ENCODE assay signal across 10 cellular contexts in the genomic region with DNA sequence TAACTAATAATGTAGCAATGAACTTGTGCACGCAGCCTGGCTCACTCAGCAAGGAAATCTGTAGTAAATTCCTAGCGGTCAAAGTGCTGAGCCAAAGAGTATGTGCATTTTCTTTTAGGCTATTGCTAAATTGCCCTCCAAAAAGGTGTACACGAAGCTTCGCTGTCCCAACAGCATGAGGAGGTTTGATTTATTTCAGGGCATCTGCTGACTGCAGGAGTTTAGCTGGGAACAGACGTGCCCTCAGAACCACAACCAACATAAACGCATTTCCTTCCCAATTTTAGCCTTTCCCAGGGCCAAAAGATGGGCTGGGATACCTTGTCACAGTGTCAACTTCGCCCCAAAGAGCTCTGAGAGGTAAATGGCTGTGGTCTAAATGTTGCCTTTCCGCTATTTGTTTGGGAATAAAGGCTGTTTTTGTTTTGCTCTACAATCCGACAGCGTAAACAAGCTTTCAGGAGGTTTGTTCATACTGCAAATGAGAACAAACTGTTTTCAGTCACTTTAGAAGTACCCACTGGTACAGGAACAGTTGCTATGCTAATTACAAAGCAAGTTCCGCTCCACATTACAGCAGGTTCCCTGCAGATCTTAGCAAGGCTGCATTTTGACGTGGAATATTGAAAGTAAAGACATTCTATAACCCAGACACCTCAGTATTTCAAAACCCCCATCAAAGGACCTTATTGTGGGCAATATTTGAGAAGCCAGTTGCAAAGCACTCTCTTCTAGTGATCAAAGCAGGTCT. TPM values are rescaled to one million over a fixed set of nuclear protein-coding genes. Genes with fewer than 3 reads are reported as not detected.
A peak's percentile ranks its signal among the peaks of the same experiment; 100 is the strongest.
DNase-seq lines count a peak whose midpoint lies in the region; ATAC-seq and TF ChIP-seq lines count a peak whose summit lies in the region.
"Had no signal": no experiment of that assay in that cellular context is flagged by ENCODE, and none has a peak within 500 bp of the region (broad histone marks: within the 10 kb centered on the region; RNA-seq: fewer than 3 reads in every experiment).

No MANE protein-coding gene starts in this region.

- intact Hi-C loops in right cardiac atrium (cut with DNase I): no loop called here
- intact Hi-C loops in Right ventricle myocardium superior (cut with DNase I): no loop called here
- intact Hi-C loops in vagina (cut with DNase I): no loop called here

- H3K9me3 ChIP-seq in right cardiac atrium (ENCODE audit: control insufficient read depth, low read length) (no peaks in the 10 kb centered on the region), adipocyte (ENCODE audit: control insufficient read depth, low read length) (no peaks in the 10 kb centered on the region), vagina (no peaks in the 10 kb centered on the region)

- peak overlapping the region; percentile 76 to 94 (median 85) for H3K27ac Mint-ChIP-seq in naive B cell

- H3K4me1 Mint-ChIP-seq in naive B cell: peaks cover 55 to 82% (median 73%) of the 10 kb centered on the region in 3 donors

- no peaks in the 10 kb centered on the region for H3K9me3 Mint-ChIP-seq in naive B cell

- ATAC-seq in right cardiac atrium (no peak), Right ventricle myocardium superior (ENCODE audit: poor library complexity) (no peak), naive B cell (ENCODE audit: low read depth in 2 of 2) (peak; percentile 46 to 53), GM18907 (IDR thresholded peaks at IDR 0.05; ENCODE audit: unreplicated experiment) (no peak)

- H3K4me3 Mint-ChIP-seq in naive B cell: peak overlapping the region in 7 of 8 donors; percentile 6 to 78 (median 59)

- no peaks in the 10 kb centered on the region for H3K27me3 Mint-ChIP-seq in naive B cell

- 76% methylated on average over 12 of the region's 12 CpGs for WGBS in right cardiac atrium

- no peak overlapping the region for H3K4me3 ChIP-seq in right cardiac atrium (ENCODE audit: low read length)
- no peak overlapping the region for H3K4me3 ChIP-seq in adipocyte (ENCODE audit: low read length)
- no peak overlapping the region for H3K4me3 ChIP-seq in vagina
- H3K4me3 ChIP-seq: coronary artery had no signal

- H3K27me3 ChIP-seq in right cardiac atrium (ENCODE audit: control insufficient read depth, insufficient read depth): no peaks in the 10 kb centered on the region
- H3K27me3 ChIP-seq in adipocyte (replicated peaks; ENCODE audit: control insufficient read depth, insufficient read depth, low read length): no peaks in the 10 kb centered on the region
- H3K27me3 ChIP-seq in vagina: no peaks in the 10 kb centered on the region

- DNase-seq in right cardiac atrium (peak in 2 of 3 donors; percentile 4 to 6), Right ventricle myocardium superior (no peak), adipocyte (ENCODE audit: low read depth) (peak; percentile 29), naive B cell (no peak), vagina (ENCODE audit: extremely low spot score in 2 of 2) (no peak), NCI-H2107 treated with DMSO at 0.1 percent for 48 hours (lab: John Stamatoyannopoulos, UW; ENCODE audit: unreplicated experiment) (no peak), NCI-H526 treated with DMSO at 0.1 percent for 48 hours (lab: John Stamatoyannopoulos, UW) (no peak)

- no peak for TF ChIP-seq CTCF in vagina (IDR thresholded peaks at IDR 0.05)

- H3K27ac ChIP-seq in right cardiac atrium (ENCODE audit: low read length) (no peak overlapping the region), vagina (peak overlapping the region; percentile 70)

- peaks cover 5 to 16% of the 10 kb centered on the region in 2 donors for H3K36me3 Mint-ChIP-seq in naive B cell

- no peak for TF ChIP-seq POLR2A in vagina (IDR thresholded peaks at IDR 0.05)

- H3K36me3 ChIP-seq in adipocyte (ENCODE audit: control insufficient read depth, insufficient read depth, low read length, severe bottlenecking) (peaks cover 35% of the 10 kb centered on the region), vagina (peaks cover 0 to 42% of the 10 kb centered on the region in 2 donors)

- H3K4me1 ChIP-seq in right cardiac atrium (ENCODE audit: control insufficient read depth, insufficient read depth, low read length) (peaks cover 2% of the 10 kb centered on the region), adipocyte (ENCODE audit: control insufficient read depth, insufficient read depth, low read length) (peaks cover 3% of the 10 kb centered on the region), vagina (peaks cover 83% of the 10 kb centered on the region)

- H3K9ac ChIP-seq in adipocyte (ENCODE audit: low read length): no peak overlapping the region

RNA-seq across cellular contexts. Expression of a gene that starts 16.7 kb away (rescaled TPM):
- total RNA-seq in right cardiac atrium: 10 to 100 TPM; 29.3 to 55.1 (median 34.4) TPM
- 36.8 TPM for polyA plus RNA-seq in right cardiac atrium
- 116 TPM for total RNA-seq in Right ventricle myocardium superior
- polyA plus RNA-seq in naive B cell (ENCODE audit: low read depth in 6 of 6): 10 to 100 TPM; 59.8 to 84.3 (median 64.0) TPM
- total RNA-seq in vagina: 96.5 TPM

RNA-seq across cellular contexts. Expression of a gene that starts 37.0 kb away (rescaled TPM):
- total RNA-seq in right cardiac atrium (under 1 TPM in 3 of 4 donors, not detected in 1; 0.14 to 0.36 (median 0.24) TPM), Right ventricle myocardium superior (0.05 TPM), vagina (0.49 TPM)
- polyA plus RNA-seq in right cardiac atrium (0.09 TPM), naive B cell (ENCODE audit: low read depth in 6 of 6) (not detected)
- total RNA-seq: LHCN-M2 had no signal

Comparison
In these comparisons a context has a peak if more than half of its experiments do, and no peak if none do; other contexts are left out.
1. DNase-seq: peak in right cardiac atrium (2 of 3) and adipocyte (single experiment); none in Right ventricle myocardium superior (single experiment), naive B cell (single experiment), vagina (0 of 2), NCI-H2107 treated with DMSO at 0.1 percent for 48 hours (single experiment) and NCI-H526 treated with DMSO at 0.1 percent for 48 hours (single experiment).
2. ATAC-seq: peak in naive B cell (2 of 2); none in right cardiac atrium (0 of 2), Right ventricle myocardium superior (single experiment) and GM18907 (single experiment).